Comparison of ENCODE assay signal across 8 cellular contexts in the genomic region with DNA sequence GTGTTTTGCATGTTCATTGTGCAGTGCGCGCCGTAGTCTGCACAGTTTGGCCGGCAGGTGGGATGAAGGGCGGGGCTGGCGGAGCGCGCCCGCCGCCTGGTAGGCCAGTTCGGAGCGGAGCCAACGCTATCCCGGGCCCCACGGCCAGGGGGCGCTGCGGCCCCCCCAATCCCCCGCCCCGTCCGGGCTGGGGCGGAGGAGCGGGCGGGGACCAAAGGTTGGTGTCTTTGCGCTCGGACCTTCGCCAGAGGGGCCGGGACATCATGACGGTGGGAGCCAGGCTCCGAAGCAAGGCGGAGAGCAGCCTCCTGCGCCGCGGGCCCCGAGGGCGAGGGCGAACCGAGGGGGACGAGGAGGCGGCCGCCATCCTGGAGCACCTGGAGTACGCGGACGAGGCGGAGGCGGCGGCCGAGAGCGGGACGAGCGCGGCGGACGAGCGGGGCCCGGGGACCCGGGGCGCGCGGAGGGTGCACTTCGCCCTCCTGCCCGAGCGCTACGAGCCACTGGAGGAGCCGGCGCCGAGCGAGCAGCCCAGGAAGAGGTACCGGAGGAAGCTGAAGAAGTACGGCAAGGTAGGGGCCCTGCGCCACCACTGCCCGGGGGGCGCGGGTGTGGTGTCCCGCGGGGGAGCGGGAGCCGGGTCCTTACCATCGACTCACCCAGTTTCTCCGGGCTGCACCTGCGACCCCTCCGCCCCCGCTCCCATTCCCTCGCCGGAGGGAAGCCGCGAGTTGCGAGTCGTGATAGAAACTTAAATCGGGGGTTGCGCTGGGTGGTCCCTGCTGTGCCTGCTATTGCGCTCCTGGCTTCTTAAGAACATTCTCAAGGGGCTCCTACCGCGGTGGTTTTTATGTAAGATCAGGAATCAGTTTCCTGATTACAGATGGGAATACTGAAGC. TPM values are rescaled to one million over a fixed set of nuclear protein-coding genes. Genes with fewer than 3 reads are reported as not detected.
DNase-seq lines count a peak whose midpoint lies in the region; ATAC-seq and TF ChIP-seq lines count a peak whose summit lies in the region.

Gene C1orf115, plus strand, starts transcription at position 224 of the 899 bp plus-strand sequence. Its CDS starts 40 bp downstream, at position 264.

- peak within 1 kb of the TSS; percentile 57 to 87 (median 87) for H3K27ac Mint-ChIP-seq in IgD-negative memory B cell
- no peak within 1 kb of the TSS for H3K27ac Mint-ChIP-seq in activated naive CD8-positive, alpha-beta T cell

- DNase-seq in DMS53 treated with DMSO at 0.1 percent for 48 hours (lab: John Stamatoyannopoulos, UW; ENCODE audit: unreplicated experiment) (peak; percentile 64), SJCRH30 (peak; percentile 56 to 80), cardiac muscle cell (ENCODE audit: low read depth in 1 of 2, low spot score in 1 of 2) (peak; percentile 62 to 82), posterior cingulate gyrus (peak; percentile 42 to 93 (median 62)), transverse colon (peak; percentile 88)

- H3K36me3 ChIP-seq in SJCRH30 (no peaks in the 10 kb centered on the region), cardiac muscle cell (no peaks in the 10 kb centered on the region), transverse colon (no peaks in the 10 kb centered on the region)

- TF ChIP-seq CTCF in cardiac muscle cell (IDR thresholded peaks at IDR 0.05; ENCODE audit: low read depth, low read length): peak; percentile 93
- peak; percentile 95 to 99 (median 98) for TF ChIP-seq CTCF in transverse colon (IDR thresholded peaks at IDR 0.05)

- 0 to 5% methylated on average over 5 to 28 of the region's 93 CpGs for WGBS in transverse colon (ENCODE audit: low coverage in 1 of 2), 2 donors

- no peak for TF ChIP-seq EP300 in transverse colon (IDR thresholded peaks at IDR 0.05; ENCODE audit: low read depth)

- peak; percentile 83 for TF ChIP-seq POLR2A in transverse colon (IDR thresholded peaks at IDR 0.05)

- H3K4me3 ChIP-seq in SJCRH30 (peak within 1 kb of the TSS; percentile 62), cardiac muscle cell (peak within 1 kb of the TSS; percentile 46), transverse colon (peak within 1 kb of the TSS; percentile 45 to 85 (median 66))

- H3K9me3 ChIP-seq in SJCRH30 (replicated peaks) (no peaks in the 10 kb centered on the region), cardiac muscle cell (ENCODE audit: low read depth) (no peaks in the 10 kb centered on the region), transverse colon (no peaks in the 10 kb centered on the region)

- peaks cover 3% of the 10 kb centered on the region; the same call in 1 of the 2 replicates for H3K27me3 ChIP-seq in SJCRH30
- peaks cover 45% of the 10 kb centered on the region for H3K27me3 ChIP-seq in cardiac muscle cell
- H3K27me3 ChIP-seq in transverse colon: no peaks in the 10 kb centered on the region

- in situ Hi-C loops in transverse colon (cut with MboI; ENCODE audit: low pct_ligation_motif_present in 1 of 4, low pct_unique_long_range_greater_than_20kb in 1 of 4, low sequenced_read_pairs in 3 of 4): loop anchor here in 1 of 4 donors (25.0 kb wide), 1 partner anchor 97 kb away; the partner anchor contains the start of gene MTARC1

- peaks cover 4% of the 10 kb centered on the region for H3K36me3 Mint-ChIP-seq in IgD-negative memory B cell
- H3K36me3 Mint-ChIP-seq in activated naive CD8-positive, alpha-beta T cell: no peaks in the 10 kb centered on the region

- H3K4me1 Mint-ChIP-seq in IgD-negative memory B cell: peaks cover 13 to 16% (median 16%) of the 10 kb centered on the region in 3 donors
- H3K4me1 Mint-ChIP-seq in activated naive CD8-positive, alpha-beta T cell (ENCODE audit: low read depth): peaks cover 8% of the 10 kb centered on the region

- no peaks in the 10 kb centered on the region for H3K9me3 Mint-ChIP-seq in IgD-negative memory B cell
- H3K9me3 Mint-ChIP-seq in activated naive CD8-positive, alpha-beta T cell (ENCODE audit: low read depth): no peaks in the 10 kb centered on the region

- no peaks in the 10 kb centered on the region for H3K27me3 Mint-ChIP-seq in IgD-negative memory B cell
- peaks cover 5% of the 10 kb centered on the region for H3K27me3 Mint-ChIP-seq in activated naive CD8-positive, alpha-beta T cell

- intact Hi-C loops in posterior cingulate gyrus (cut with DNase I) (loop anchor here (5.0 kb wide), 1 partner anchor 42 kb away; no protein-coding TSS in a partner anchor), transverse colon (cut with DNase I; ENCODE audit: low total_unique reads) (loop anchor here (5.0 kb wide), 2 partner anchors 37 to 87 kb away; no protein-coding TSS in a partner anchor)

- H3K27ac ChIP-seq in SJCRH30 (no peak within 1 kb of the TSS), cardiac muscle cell (no peak within 1 kb of the TSS), transverse colon (peak within 1 kb of the TSS; percentile 57 to 84 (median 80))

- H3K4me1 ChIP-seq in SJCRH30 (no peaks in the 10 kb centered on the region), cardiac muscle cell (ENCODE audit: low read depth) (no peaks in the 10 kb centered on the region), transverse colon (peaks cover 0 to 15% (median 9%) of the 10 kb centered on the region in 4 donors)

- peak; percentile 96 for ATAC-seq in GM21576 (IDR thresholded peaks at IDR 0.05; ENCODE audit: unreplicated experiment)

- peak within 1 kb of the TSS; percentile 90 to 98 (median 92) for H3K4me3 Mint-ChIP-seq in IgD-negative memory B cell
- H3K4me3 Mint-ChIP-seq in activated naive CD8-positive, alpha-beta T cell: peak within 1 kb of the TSS; percentile 81

RNA-seq across cellular contexts. Expression of gene C1orf115, which starts in this region (rescaled TPM):
- polyA plus RNA-seq in IgD-negative memory B cell (13.7 TPM), cardiac muscle cell (5.3 and 9.7 TPM in 2 replicates)
- total RNA-seq in SJCRH30 (2014; rRNA removed; shearing (Covaris generic)): 1.6 and 1.8 TPM in 2 replicates
- total RNA-seq in cardiac muscle cell (5.3 and 7.5 TPM in 2 replicates), transverse colon (100 to 1,000 TPM in 2 of 4 donors, 10 to 100 TPM in 2; 43.2 to 153 (median 103) TPM)

Comparison
In these comparisons a context has a peak if more than half of its experiments do, and no peak if none do; other contexts are left out.
1. H3K27ac ChIP-seq: peak in transverse colon (4 of 4); none in SJCRH30 (single experiment) and cardiac muscle cell (single experiment).
2. Peak in every context shown above with its lines, with median percentiles within 50 percentile points of each other: DNase-seq and H3K4me3 ChIP-seq.